35 cellular contexts compared by ENCODE assay signal in genomic region chr11:94507485-94507884, GRCh38. TPM values are rescaled to one million over a fixed set of nuclear protein-coding genes. Genes with fewer than 3 reads are reported as not detected.
A peak's percentile ranks its signal among the peaks of the same experiment; 100 is the strongest.
DNase-seq lines count a peak whose midpoint lies in the region; ATAC-seq and TF ChIP-seq lines count a peak whose summit lies in the region.
"Had no signal": no experiment of that assay in that cellular context is flagged by ENCODE, and none has a peak within 500 bp of the region (broad histone marks: within the 10 kb centered on the region; RNA-seq: fewer than 3 reads in every experiment).

No MANE protein-coding gene starts in this region.

- H3K36me3 Mint-ChIP-seq in HFFc6 (ENCODE audit: low read depth), result no peaks in the 10 kb centered on the region
- H3K36me3 Mint-ChIP-seq in activated CD4-positive, alpha-beta T cell treated with anti-CD3 and anti-CD28 coated beads, Interleukin-2, amount 10 ng/mL, durations not matched to agents 7 days and 5 days (ENCODE audit: low read depth), result no peaks in the 10 kb centered on the region
- H3K36me3 Mint-ChIP-seq: activated CD8-positive, alpha-beta memory T cell treated with anti-CD3 and anti-CD28 coated beads, Interleukin-2, amount 10 ng/mL, durations not matched to agents 7 days and 5 days; WTC11 had no signal

- no peaks in the 10 kb centered on the region for H3K9me3 ChIP-seq in adrenal gland (replicated peaks in 1 of 3)
- H3K9me3 ChIP-seq: Caco-2, esophagus squamous epithelium, neutrophil had no signal

- TF ChIP-seq CTCF in HFFc6 (IDR thresholded peaks at IDR 0.05), result no peak
- no peak for TF ChIP-seq CTCF in adrenal gland (IDR thresholded peaks at IDR 0.05)

- H3K4me3 Mint-ChIP-seq in HFFc6, result no peak overlapping the region
- H3K4me3 Mint-ChIP-seq in activated CD4-positive, alpha-beta T cell treated with anti-CD3 and anti-CD28 coated beads, Interleukin-2, amount 10 ng/mL, durations not matched to agents 7 days and 5 days, result no peak overlapping the region
- H3K4me3 Mint-ChIP-seq: activated CD8-positive, alpha-beta memory T cell treated with anti-CD3 and anti-CD28 coated beads, Interleukin-2, amount 10 ng/mL, durations not matched to agents 7 days and 5 days; activated naive CD4-positive, alpha-beta T cell treated with anti-CD3 and anti-CD28 coated beads, Interleukin-2, amount 10 ng/mL, durations not matched to agents 7 days and 5 days; activated T-helper 1 cell treated with anti-CD3 and anti-CD28 coated beads, Interleukin-12 subunit alpha, Interleukin-12 subunit beta, Interleukin-2, Interleukin-4 antibody, amounts not matched to agents 30 ng/mL and 10 ng/mL and 1 ng/mL, durations not matched to agents 14 hours and 24 hours and 36 hours; WTC11 had no signal

- H3K27me3 ChIP-seq in adrenal gland, result no peaks in the 10 kb centered on the region

- 64 to 82% (median 69%) methylated on average over 4 of the region's 4 CpGs for WGBS in adrenal gland, 4 donors

- CTCF ChIA-PET in activated CD4-positive, alpha-beta T cell treated with anti-CD3 and anti-CD28 coated beads, Interleukin-2, amount 10 ng/mL, durations not matched to agents 7 days and 5 days (lab: Charles Lee), result no interaction called here

- peaks cover 8% of the 10 kb centered on the region in 2 donors for H3K4me1 ChIP-seq in adrenal gland (replicated peaks in 1 of 2)
- H3K4me1 ChIP-seq: Caco-2 had no signal

- H3K27ac ChIP-seq in epithelial cell of prostate (no peak overlapping the region), adrenal gland (no peak overlapping the region)
- H3K27ac ChIP-seq: esophagus squamous epithelium, KMS-11, neutrophil had no signal

- POLR2A ChIA-PET in activated CD4-positive, alpha-beta T cell treated with anti-CD3 and anti-CD28 coated beads, Interleukin-2, amount 10 ng/mL, durations not matched to agents 7 days and 5 days (lab: Charles Lee), result no interaction called here

- intact Hi-C loops in adrenal gland (cut with DNase I), result loop anchor here in 1 of 2 donors (10.0 kb wide), 3 partner anchors 333 to 613 kb away; no protein-coding TSS in a partner anchor

- DNase-seq in EH (ENCODE audit: low read depth) (peak; percentile 24), HFFc6 (peak; percentile 10), NOMO-1 treated with dmso at 0.1 percent for 144 hours (lab: John Stamatoyannopoulos, UW; ENCODE audit: unreplicated experiment) (peak; percentile 68), epithelial cell of prostate (ENCODE audit: low read depth, low spot score) (peak; percentile 33), adrenal gland (no peak)
- DNase-seq in stimulated activated naive CD8-positive, alpha-beta T cell treated with anti-CD3 and anti-CD28 coated beads, Interleukin-15, Interleukin-2, amounts not matched to agents 100 U/mL and 50 U/mL, for 24 hours, result no peak
- no peak for DNase-seq in activated CD4-positive, alpha-beta T cell treated with anti-CD3 and anti-CD28 coated beads, Interleukin-2, amount 10 ng/mL, durations not matched to agents 7 days and 5 days
- DNase-seq: activated CD4-positive, alpha-beta T cell treated with anti-CD3 and anti-CD28 coated beads, Interleukin-2, amount 50 U/mL, for 1 hour; activated CD8-positive, alpha-beta memory T cell treated with anti-CD3 and anti-CD28 coated beads, Interleukin-2, amount 10 ng/mL, durations not matched to agents 7 days and 5 days; activated naive CD4-positive, alpha-beta T cell treated with anti-CD3 and anti-CD28 coated beads, Interleukin-2, amount 10 ng/mL, durations not matched to agents 7 days and 5 days; aorta; C1 segment of cervical spinal cord; Caco-2; caudate nucleus; cortex of kidney; DMS79 treated with DMSO at 0.1 percent for 48 hours; esophagus squamous epithelium; NCI-H1048; NCI-H1930; NCI-H2227 treated with DMSO at 0.1 percent for 48 hours; NCI-H69; OCI-M1; SHP77 treated with DMSO at 0.1 percent for 48 hours; stimulated activated CD4-positive, alpha-beta T cell treated with anti-CD3 and anti-CD28 coated beads, Interleukin-12 subunit alpha, Interleukin-12 subunit beta, amount 100 ng/mL, for 4 hours; stimulated activated CD4-positive, alpha-beta T cell treated with anti-CD3 and anti-CD28 coated beads, Interleukin-4, amount 100 ng/mL, for 1 hour; trophoblast cell had no signal

- TF ChIP-seq POLR2A in adrenal gland (IDR thresholded peaks at IDR 0.05), result no peak

- peaks cover 14% of the 10 kb centered on the region for H3K4me1 Mint-ChIP-seq in HFFc6 (ENCODE audit: low read depth)
- peaks cover 7% of the 10 kb centered on the region for H3K4me1 Mint-ChIP-seq in activated CD4-positive, alpha-beta T cell treated with anti-CD3 and anti-CD28 coated beads, Interleukin-2, amount 10 ng/mL, durations not matched to agents 7 days and 5 days

- H3K27ac Mint-ChIP-seq in HFFc6, result no peak overlapping the region
- no peak overlapping the region for H3K27ac Mint-ChIP-seq in activated CD4-positive, alpha-beta T cell treated with anti-CD3 and anti-CD28 coated beads, Interleukin-2, amount 10 ng/mL, durations not matched to agents 7 days and 5 days
- H3K27ac Mint-ChIP-seq: activated CD8-positive, alpha-beta memory T cell treated with anti-CD3 and anti-CD28 coated beads, Interleukin-2, amount 10 ng/mL, durations not matched to agents 7 days and 5 days; activated naive CD4-positive, alpha-beta T cell treated with anti-CD3 and anti-CD28 coated beads, Interleukin-2, amount 10 ng/mL, durations not matched to agents 7 days and 5 days; activated T-helper 1 cell treated with anti-CD3 and anti-CD28 coated beads, Interleukin-12 subunit alpha, Interleukin-12 subunit beta, Interleukin-2, Interleukin-4 antibody, amounts not matched to agents 30 ng/mL and 10 ng/mL and 1 ng/mL, durations not matched to agents 14 hours and 24 hours and 36 hours; WTC11 had no signal

- H3K36me3 ChIP-seq in adrenal gland (replicated peaks in 1 of 2), result no peaks in the 10 kb centered on the region
- H3K36me3 ChIP-seq: esophagus squamous epithelium, neutrophil had no signal

- peaks cover 12% of the 10 kb centered on the region for H3K27me3 Mint-ChIP-seq in HFFc6 (ENCODE audit: insufficient read depth)
- peaks cover 30% of the 10 kb centered on the region for H3K27me3 Mint-ChIP-seq in activated CD4-positive, alpha-beta T cell treated with anti-CD3 and anti-CD28 coated beads, Interleukin-2, amount 10 ng/mL, durations not matched to agents 7 days and 5 days

- no peak overlapping the region for H3K4me3 ChIP-seq in adrenal gland
- H3K4me3 ChIP-seq: esophagus squamous epithelium had no signal

- H3K9me3 Mint-ChIP-seq in HFFc6, result no peaks in the 10 kb centered on the region
- no peaks in the 10 kb centered on the region for H3K9me3 Mint-ChIP-seq in activated CD4-positive, alpha-beta T cell treated with anti-CD3 and anti-CD28 coated beads, Interleukin-2, amount 10 ng/mL, durations not matched to agents 7 days and 5 days
- H3K9me3 Mint-ChIP-seq: activated naive CD4-positive, alpha-beta T cell treated with anti-CD3 and anti-CD28 coated beads, Interleukin-2, amount 10 ng/mL, durations not matched to agents 7 days and 5 days; activated T-helper 1 cell treated with anti-CD3 and anti-CD28 coated beads, Interleukin-12 subunit alpha, Interleukin-12 subunit beta, Interleukin-2, Interleukin-4 antibody, amounts not matched to agents 30 ng/mL and 10 ng/mL and 1 ng/mL, durations not matched to agents 14 hours and 24 hours and 36 hours had no signal

- ATAC-seq in stimulated activated naive CD8-positive, alpha-beta T cell treated with anti-CD3 and anti-CD28 coated beads, Interleukin-15, Interleukin-2, amounts not matched to agents 100 U/mL and 50 U/mL, for 24 hours, result no peak
- ATAC-seq: activated CD8-positive, alpha-beta memory T cell treated with anti-CD3 and anti-CD28 coated beads, Interleukin-2, amount 10 ng/mL, durations not matched to agents 7 days and 5 days; HCT116; sciatic nerve; WTC11 had no signal

RNA-seq across cellular contexts. Expression of gene C11orf97, which starts 4.8 kb away (rescaled TPM):
- not detected for total RNA-seq in HFFc6 (2021; fragmentation: NEBNext Ultra II Directional; extraction: Animal tissue kit (Norgen Biotek cat#: 25700))
- not detected for total RNA-seq in activated CD4-positive, alpha-beta T cell treated with anti-CD3 and anti-CD28 coated beads, Interleukin-2, amount 10 ng/mL, durations not matched to agents 7 days and 5 days
- not detected for total RNA-seq in adrenal gland
- polyA plus RNA-seq in adrenal gland, result not detected
- total RNA-seq: activated CD8-positive, alpha-beta memory T cell treated with anti-CD3 and anti-CD28 coated beads, Interleukin-2, amount 10 ng/mL, durations not matched to agents 7 days and 5 days; activated T-helper 1 cell treated with anti-CD3 and anti-CD28 coated beads, Interleukin-12 subunit alpha, Interleukin-12 subunit beta, Interleukin-2, Interleukin-4 antibody, amounts not matched to agents 30 ng/mL and 10 ng/mL and 1 ng/mL, durations not matched to agents 14 hours and 24 hours and 36 hours; aorta; Caco-2; esophagus squamous epithelium; mesenteric fat pad; posterior vena cava; sciatic nerve; subcutaneous adipose tissue; WTC11 had no signal
- polyA plus RNA-seq: aorta had no signal

RNA-seq across cellular contexts. Expression of gene ANKRD49, which starts 13.7 kb away (rescaled TPM):
- 1 to 10 TPM; 7.2 to 8.7 (median 7.9) TPM for total RNA-seq in HFFc6 (2021; fragmentation: NEBNext Ultra II Directional; extraction: Animal tissue kit (Norgen Biotek cat#: 25700))
- total RNA-seq in activated CD4-positive, alpha-beta T cell treated with anti-CD3 and anti-CD28 coated beads, Interleukin-2, amount 10 ng/mL, durations not matched to agents 7 days and 5 days, result 10 to 100 TPM; 30.3 to 36.8 TPM
- total RNA-seq in adrenal gland, result 10 to 100 TPM in 6 of 8 donors, 1 to 10 TPM in 2; 5.0 to 17.0 (median 10.9) TPM
- 10 to 100 TPM; 18.1 to 33.7 (median 20.3) TPM for polyA plus RNA-seq in adrenal gland

RNA-seq across cellular contexts. Expression of gene MRE11, which starts 13.8 kb away (rescaled TPM):
- 10 to 100 TPM; 12.2 to 17.2 (median 15.7) TPM for total RNA-seq in HFFc6 (2021; fragmentation: NEBNext Ultra II Directional; extraction: Animal tissue kit (Norgen Biotek cat#: 25700))
- 10 to 100 TPM; 38.4 to 44.2 TPM for total RNA-seq in activated CD4-positive, alpha-beta T cell treated with anti-CD3 and anti-CD28 coated beads, Interleukin-2, amount 10 ng/mL, durations not matched to agents 7 days and 5 days
- total RNA-seq in adrenal gland, result 10 to 100 TPM in 6 of 8 donors, 1 to 10 TPM in 2; 7.6 to 29.0 (median 14.4) TPM
- 1 to 10 TPM; 4.3 to 8.9 (median 5.0) TPM for polyA plus RNA-seq in adrenal gland

RNA-seq across cellular contexts. Expression of gene FUT4, which starts 36.2 kb away (rescaled TPM):
- total RNA-seq in HFFc6 (2021; fragmentation: NEBNext Ultra II Directional; extraction: Animal tissue kit (Norgen Biotek cat#: 25700)), result 1 to 10 TPM in 4 of 6 experiments, under 1 TPM in 2; 0.85 to 3.3 (median 3.0) TPM
- total RNA-seq in activated CD4-positive, alpha-beta T cell treated with anti-CD3 and anti-CD28 coated beads, Interleukin-2, amount 10 ng/mL, durations not matched to agents 7 days and 5 days, result 1 to 10 TPM; 7.1 to 7.8 TPM
- 1 to 10 TPM; 2.5 to 5.1 (median 3.9) TPM for total RNA-seq in adrenal gland
- polyA plus RNA-seq in adrenal gland, result 1 to 10 TPM in 1 of 3 donors, under 1 TPM in 2; 0.61 to 1.4 (median 0.72) TPM

RNA-seq across cellular contexts. Expression of gene PIWIL4, which starts 59.7 kb away (rescaled TPM):
- total RNA-seq in HFFc6 (2021; fragmentation: NEBNext Ultra II Directional; extraction: Animal tissue kit (Norgen Biotek cat#: 25700)), result under 1 TPM; 0.12 to 0.43 (median 0.28) TPM
- total RNA-seq in activated CD4-positive, alpha-beta T cell treated with anti-CD3 and anti-CD28 coated beads, Interleukin-2, amount 10 ng/mL, durations not matched to agents 7 days and 5 days, result under 1 TPM; 0.55 to 0.65 TPM
- 1 to 10 TPM in 5 of 8 donors, under 1 TPM in 3; 0.12 to 3.0 (median 1.5) TPM for total RNA-seq in adrenal gland
- 1 to 10 TPM in 2 of 3 donors, under 1 TPM in 1; 0.71 to 2.9 (median 2.9) TPM for polyA plus RNA-seq in adrenal gland

Comparison
In these comparisons a context has a peak if more than half of its experiments do, and no peak if none do; other contexts are left out.
1. DNase-seq: peak in EH (single experiment), HFFc6 (single experiment), NOMO-1 treated with dmso at 0.1 percent for 144 hours (single experiment) and epithelial cell of prostate (single experiment); none in stimulated activated naive CD8-positive, alpha-beta T cell treated with anti-CD3 and anti-CD28 coated beads, Interleukin-15, Interleukin-2, amounts not matched to agents 100 U/mL and 50 U/mL, for 24 hours (single experiment), activated CD4-positive, alpha-beta T cell treated with anti-CD3 and anti-CD28 coated beads, Interleukin-2, amount 10 ng/mL, durations not matched to agents 7 days and 5 days (single experiment) and adrenal gland (0 of 7).